In the genomic region with DNA sequence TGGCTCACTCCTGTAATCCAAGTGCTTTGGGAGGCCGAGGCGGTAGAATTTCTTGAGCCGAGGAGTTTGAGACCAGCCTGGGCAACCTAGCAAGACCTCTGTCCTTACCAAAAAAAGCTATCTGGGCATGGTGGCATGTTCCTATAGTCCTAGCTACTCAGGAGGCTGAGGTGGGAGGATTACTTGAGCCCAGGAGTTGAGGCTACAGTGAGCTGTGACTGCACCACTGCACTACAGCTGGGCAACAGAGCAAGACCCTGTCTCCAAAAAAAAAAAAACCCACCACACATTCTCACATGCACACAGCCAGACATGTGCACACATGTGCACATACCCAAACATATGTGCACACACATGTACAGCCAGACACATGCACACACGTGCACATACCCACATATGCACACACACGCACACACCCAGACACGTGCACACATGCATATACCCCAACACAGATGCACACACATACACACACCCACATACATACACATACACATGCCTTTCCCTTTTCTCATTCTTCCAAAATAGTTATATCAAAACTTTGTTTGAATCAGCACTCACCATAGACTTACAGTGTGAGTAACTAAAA, we compare ENCODE assay signal across 1 cellular context.
TF ChIP-seq lines count a peak whose summit lies in the region.

No MANE protein-coding gene starts in this region.

TF ChIP-seq in HepG2, 621 proteins besides CTCF, POLR2A, EP300 and RAD21 (continued from another document):
- TF ChIP-seq, protein P1, sequence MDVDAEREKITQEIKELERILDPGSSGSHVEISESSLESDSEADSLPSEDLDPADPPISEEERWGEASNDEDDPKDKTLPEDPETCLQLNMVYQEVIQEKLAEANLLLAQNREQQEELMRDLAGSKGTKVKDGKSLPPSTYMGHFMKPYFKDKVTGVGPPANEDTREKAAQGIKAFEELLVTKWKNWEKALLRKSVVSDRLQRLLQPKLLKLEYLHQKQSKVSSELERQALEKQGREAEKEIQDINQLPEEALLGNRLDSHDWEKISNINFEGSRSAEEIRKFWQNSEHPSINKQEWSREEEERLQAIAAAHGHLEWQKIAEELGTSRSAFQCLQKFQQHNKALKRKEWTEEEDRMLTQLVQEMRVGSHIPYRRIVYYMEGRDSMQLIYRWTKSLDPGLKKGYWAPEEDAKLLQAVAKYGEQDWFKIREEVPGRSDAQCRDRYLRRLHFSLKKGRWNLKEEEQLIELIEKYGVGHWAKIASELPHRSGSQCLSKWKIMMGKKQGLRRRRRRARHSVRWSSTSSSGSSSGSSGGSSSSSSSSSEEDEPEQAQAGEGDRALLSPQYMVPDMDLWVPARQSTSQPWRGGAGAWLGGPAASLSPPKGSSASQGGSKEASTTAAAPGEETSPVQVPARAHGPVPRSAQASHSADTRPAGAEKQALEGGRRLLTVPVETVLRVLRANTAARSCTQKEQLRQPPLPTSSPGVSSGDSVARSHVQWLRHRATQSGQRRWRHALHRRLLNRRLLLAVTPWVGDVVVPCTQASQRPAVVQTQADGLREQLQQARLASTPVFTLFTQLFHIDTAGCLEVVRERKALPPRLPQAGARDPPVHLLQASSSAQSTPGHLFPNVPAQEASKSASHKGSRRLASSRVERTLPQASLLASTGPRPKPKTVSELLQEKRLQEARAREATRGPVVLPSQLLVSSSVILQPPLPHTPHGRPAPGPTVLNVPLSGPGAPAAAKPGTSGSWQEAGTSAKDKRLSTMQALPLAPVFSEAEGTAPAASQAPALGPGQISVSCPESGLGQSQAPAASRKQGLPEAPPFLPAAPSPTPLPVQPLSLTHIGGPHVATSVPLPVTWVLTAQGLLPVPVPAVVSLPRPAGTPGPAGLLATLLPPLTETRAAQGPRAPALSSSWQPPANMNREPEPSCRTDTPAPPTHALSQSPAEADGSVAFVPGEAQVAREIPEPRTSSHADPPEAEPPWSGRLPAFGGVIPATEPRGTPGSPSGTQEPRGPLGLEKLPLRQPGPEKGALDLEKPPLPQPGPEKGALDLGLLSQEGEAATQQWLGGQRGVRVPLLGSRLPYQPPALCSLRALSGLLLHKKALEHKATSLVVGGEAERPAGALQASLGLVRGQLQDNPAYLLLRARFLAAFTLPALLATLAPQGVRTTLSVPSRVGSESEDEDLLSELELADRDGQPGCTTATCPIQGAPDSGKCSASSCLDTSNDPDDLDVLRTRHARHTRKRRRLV (CRISPR knock-in tag; IDR thresholded peaks at IDR 0.05), result no peak
- no peak for TF ChIP-seq TAF15 (IDR thresholded peaks at IDR 0.05; ENCODE audit: low read depth, low read length, poor library complexity, severe bottlenecking)
- no peak for TF ChIP-seq SAP130 (CRISPR knock-in tag; IDR thresholded peaks at IDR 0.05; ENCODE audit: low read depth)
- TF ChIP-seq, protein P2, sequence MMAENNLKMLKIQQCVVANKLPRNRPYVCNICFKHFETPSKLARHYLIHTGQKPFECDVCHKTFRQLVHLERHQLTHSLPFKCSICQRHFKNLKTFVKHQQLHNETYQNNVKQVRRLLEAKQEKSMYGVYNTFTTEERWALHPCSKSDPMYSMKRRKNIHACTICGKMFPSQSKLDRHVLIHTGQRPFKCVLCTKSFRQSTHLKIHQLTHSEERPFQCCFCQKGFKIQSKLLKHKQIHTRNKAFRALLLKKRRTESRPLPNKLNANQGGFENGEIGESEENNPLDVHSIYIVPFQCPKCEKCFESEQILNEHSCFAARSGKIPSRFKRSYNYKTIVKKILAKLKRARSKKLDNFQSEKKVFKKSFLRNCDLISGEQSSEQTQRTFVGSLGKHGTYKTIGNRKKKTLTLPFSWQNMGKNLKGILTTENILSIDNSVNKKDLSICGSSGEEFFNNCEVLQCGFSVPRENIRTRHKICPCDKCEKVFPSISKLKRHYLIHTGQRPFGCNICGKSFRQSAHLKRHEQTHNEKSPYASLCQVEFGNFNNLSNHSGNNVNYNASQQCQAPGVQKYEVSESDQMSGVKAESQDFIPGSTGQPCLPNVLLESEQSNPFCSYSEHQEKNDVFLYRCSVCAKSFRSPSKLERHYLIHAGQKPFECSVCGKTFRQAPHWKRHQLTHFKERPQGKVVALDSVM (CRISPR knock-in tag; IDR thresholded peaks at IDR 0.05), result peak; percentile 87
- TF ChIP-seq ZNF260 (CRISPR knock-in tag; IDR thresholded peaks at IDR 0.05; ENCODE audit: borderline replicate concordance, low read depth), result no peak
- TF ChIP-seq ZNF564 (CRISPR knock-in tag; IDR thresholded peaks at IDR 0.05), result no peak
- TF ChIP-seq, protein P3, sequence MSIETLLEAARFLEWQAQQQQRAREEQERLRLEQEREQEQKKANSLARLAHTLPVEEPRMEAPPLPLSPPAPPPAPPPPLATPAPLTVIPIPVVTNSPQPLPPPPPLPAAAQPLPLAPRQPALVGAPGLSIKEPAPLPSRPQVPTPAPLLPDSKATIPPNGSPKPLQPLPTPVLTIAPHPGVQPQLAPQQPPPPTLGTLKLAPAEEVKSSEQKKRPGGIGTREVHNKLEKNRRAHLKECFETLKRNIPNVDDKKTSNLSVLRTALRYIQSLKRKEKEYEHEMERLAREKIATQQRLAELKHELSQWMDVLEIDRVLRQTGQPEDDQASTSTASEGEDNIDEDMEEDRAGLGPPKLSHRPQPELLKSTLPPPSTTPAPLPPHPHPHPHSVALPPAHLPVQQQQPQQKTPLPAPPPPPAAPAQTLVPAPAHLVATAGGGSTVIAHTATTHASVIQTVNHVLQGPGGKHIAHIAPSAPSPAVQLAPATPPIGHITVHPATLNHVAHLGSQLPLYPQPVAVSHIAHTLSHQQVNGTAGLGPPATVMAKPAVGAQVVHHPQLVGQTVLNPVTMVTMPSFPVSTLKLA (IDR thresholded peaks at IDR 0.05), result peak; percentile 96
- TF ChIP-seq, protein P4, sequence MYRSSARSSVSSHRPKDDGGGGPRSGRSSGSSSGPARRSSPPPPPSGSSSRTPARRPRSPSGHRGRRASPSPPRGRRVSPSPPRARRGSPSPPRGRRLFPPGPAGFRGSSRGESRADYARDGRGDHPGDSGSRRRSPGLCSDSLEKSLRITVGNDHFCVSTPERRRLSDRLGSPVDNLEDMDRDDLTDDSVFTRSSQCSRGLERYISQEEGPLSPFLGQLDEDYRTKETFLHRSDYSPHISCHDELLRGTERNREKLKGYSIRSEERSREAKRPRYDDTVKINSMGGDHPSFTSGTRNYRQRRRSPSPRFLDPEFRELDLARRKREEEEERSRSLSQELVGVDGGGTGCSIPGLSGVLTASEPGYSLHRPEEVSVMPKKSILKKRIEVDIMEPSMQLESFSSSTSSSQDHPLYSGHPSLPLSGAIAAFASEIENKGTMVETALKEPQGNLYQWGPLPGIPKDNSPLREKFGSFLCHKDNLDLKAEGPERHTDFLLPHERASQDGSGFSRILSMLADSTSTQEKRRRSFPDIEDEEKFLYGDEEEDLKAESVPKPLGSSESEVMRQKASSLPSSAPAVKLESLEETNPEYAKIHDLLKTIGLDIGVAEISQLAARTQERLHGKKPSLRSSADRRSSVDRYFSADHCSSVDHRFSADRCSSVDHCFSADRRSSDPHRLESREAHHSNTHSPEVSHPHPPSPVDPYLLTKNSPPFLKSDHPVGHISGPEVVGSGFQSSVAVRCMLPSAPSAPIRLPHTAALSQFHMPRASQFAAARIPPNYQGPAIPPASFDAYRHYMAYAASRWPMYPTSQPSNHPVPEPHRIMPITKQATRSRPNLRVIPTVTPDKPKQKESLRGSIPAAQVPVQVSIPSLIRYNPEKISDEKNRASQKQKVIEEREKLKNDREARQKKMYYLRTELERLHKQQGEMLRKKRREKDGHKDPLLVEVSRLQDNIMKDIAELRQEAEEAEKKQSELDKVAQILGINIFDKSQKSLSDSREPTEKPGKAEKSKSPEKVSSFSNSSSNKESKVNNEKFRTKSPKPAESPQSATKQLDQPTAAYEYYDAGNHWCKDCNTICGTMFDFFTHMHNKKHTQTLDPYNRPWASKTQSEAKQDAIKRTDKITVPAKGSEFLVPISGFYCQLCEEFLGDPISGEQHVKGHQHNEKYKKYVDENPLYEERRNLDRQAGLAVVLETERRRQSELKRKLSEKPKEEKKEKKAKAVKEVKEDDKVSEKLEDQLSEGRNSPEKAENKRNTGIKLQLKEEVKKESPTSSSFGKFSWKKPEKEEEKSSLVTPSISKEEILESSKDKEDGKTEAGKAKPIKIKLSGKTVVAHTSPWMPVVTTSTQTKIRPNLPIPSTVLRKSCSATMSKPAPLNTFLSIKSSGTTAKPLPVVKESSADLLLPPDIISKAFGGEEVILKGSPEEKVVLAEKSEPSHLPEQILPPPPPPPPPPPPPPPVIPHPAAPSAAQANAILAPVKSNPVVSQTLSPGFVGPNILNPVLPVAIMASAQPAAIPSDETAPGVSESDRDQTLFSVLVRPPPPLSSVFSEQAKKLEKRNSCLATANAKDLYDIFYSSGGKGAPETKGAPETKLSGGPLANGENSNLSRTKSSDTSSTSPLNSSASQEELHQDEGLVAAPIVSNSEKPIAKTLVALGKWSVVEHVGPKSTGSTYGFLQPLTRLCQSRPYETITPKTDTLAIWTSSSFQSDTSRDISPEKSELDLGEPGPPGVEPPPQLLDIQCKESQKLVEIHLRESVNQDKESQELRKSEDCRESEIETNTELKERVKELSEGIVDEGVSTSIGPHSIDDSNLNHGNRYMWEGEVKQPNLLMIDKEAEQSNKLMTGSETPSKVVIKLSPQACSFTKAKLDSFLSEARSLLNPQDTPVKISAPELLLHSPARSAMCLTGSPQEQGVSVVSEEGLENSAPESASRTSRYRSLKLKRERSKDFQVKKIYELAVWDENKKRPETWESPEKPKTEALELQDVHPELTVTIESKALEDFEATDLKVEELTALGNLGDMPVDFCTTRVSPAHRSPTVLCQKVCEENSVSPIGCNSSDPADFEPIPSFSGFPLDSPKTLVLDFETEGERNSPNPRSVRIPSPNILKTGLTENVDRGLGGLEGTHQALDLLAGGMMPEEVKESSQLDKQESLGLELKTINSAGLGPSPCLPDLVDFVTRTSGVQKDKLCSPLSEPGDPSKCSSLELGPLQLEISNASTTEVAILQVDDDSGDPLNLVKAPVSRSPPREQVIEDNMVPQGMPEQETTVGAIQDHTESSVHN (CRISPR knock-in tag; IDR thresholded peaks at IDR 0.05), result no peak
- TF ChIP-seq, protein P5, sequence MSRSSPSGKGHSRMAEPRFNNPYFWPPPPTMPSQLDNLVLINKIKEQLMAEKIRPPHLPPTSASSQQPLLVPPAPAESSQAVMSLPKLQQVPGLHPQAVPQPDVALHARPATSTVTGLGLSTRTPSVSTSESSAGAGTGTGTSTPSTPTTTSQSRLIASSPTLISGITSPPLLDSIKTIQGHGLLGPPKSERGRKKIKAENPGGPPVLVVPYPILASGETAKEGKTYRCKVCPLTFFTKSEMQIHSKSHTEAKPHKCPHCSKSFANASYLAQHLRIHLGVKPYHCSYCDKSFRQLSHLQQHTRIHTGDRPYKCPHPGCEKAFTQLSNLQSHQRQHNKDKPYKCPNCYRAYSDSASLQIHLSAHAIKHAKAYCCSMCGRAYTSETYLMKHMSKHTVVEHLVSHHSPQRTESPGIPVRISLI (CRISPR knock-in tag; IDR thresholded peaks at IDR 0.05; ENCODE audit: borderline replicate concordance), result 0 out of 2 replicates have a peak, but pooled peaks have one; percentile 34
- TF ChIP-seq, protein P6, sequence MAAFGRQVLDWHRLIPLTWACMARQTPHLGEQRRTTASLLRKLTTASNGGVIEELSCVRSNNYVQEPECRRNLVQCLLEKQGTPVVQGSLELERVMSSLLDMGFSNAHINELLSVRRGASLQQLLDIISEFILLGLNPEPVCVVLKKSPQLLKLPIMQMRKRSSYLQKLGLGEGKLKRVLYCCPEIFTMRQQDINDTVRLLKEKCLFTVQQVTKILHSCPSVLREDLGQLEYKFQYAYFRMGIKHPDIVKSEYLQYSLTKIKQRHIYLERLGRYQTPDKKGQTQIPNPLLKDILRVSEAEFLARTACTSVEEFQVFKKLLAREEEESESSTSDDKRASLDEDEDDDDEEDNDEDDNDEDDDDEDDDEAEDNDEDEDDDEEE (CRISPR knock-in tag; IDR thresholded peaks at IDR 0.05), result 0 out of 2 replicates have a peak, but pooled peaks have one; percentile 48
- no peak for TF ChIP-seq FOXC1 (CRISPR knock-in tag; IDR thresholded peaks at IDR 0.05; ENCODE audit: borderline replicate concordance)
- TF ChIP-seq, protein P7, sequence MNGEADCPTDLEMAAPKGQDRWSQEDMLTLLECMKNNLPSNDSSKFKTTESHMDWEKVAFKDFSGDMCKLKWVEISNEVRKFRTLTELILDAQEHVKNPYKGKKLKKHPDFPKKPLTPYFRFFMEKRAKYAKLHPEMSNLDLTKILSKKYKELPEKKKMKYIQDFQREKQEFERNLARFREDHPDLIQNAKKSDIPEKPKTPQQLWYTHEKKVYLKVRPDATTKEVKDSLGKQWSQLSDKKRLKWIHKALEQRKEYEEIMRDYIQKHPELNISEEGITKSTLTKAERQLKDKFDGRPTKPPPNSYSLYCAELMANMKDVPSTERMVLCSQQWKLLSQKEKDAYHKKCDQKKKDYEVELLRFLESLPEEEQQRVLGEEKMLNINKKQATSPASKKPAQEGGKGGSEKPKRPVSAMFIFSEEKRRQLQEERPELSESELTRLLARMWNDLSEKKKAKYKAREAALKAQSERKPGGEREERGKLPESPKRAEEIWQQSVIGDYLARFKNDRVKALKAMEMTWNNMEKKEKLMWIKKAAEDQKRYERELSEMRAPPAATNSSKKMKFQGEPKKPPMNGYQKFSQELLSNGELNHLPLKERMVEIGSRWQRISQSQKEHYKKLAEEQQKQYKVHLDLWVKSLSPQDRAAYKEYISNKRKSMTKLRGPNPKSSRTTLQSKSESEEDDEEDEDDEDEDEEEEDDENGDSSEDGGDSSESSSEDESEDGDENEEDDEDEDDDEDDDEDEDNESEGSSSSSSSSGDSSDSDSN (CRISPR knock-in tag; IDR thresholded peaks at IDR 0.05), result no peak
- no peak for TF ChIP-seq NCOA1 (CRISPR knock-in tag; IDR thresholded peaks at IDR 0.05)
- TF ChIP-seq ZNF17 (CRISPR knock-in tag; IDR thresholded peaks at IDR 0.05), result no peak
- TF ChIP-seq ZNF121 (CRISPR knock-in tag; IDR thresholded peaks at IDR 0.05), result peak; percentile 98
- no peak for TF ChIP-seq RFXAP (CRISPR knock-in tag; IDR thresholded peaks at IDR 0.05; ENCODE audit: borderline replicate concordance)
- no peak for TF ChIP-seq ZNF256 (CRISPR knock-in tag; conservative IDR thresholded peaks at IDR 0.05)
- no peak for TF ChIP-seq MAFF (IDR thresholded peaks at IDR 0.05; ENCODE audit: low read depth, low read length)
